20 cellular contexts compared by ENCODE assay signal in genomic region chr7:43631559-43631958, GRCh38. TPM values are rescaled to one million over a fixed set of nuclear protein-coding genes. Genes with fewer than 3 reads are reported as not detected.
DNase-seq lines count a peak whose midpoint lies in the region; ATAC-seq and TF ChIP-seq lines count a peak whose summit lies in the region.
"Had no signal": no experiment of that assay in that cellular context is flagged by ENCODE, and none has a peak within 500 bp of the region (broad histone marks: within the 10 kb centered on the region; RNA-seq: fewer than 3 reads in every experiment).

No MANE protein-coding gene starts in this region.

- H3K4me3 ChIP-seq in CD8-positive, alpha-beta T cell (ENCODE audit: low read depth, low read length) = no peak overlapping the region
- H3K4me3 ChIP-seq in testis = no peak overlapping the region
- H3K4me3 ChIP-seq: body of pancreas, esophagus muscularis mucosa, GM23338, right lobe of liver, transverse colon had no signal

- TF ChIP-seq CTCF in CD8-positive, alpha-beta T cell (IDR thresholded peaks at IDR 0.05) = no peak
- no peak for TF ChIP-seq CTCF in WTC11 (IDR thresholded peaks at IDR 0.05)
- TF ChIP-seq CTCF in testis (IDR thresholded peaks at IDR 0.05) = no peak

- no peaks in the 10 kb centered on the region for H3K9me3 Mint-ChIP-seq in CD8-positive, alpha-beta T cell
- H3K9me3 Mint-ChIP-seq in WTC11 (no peaks in the 10 kb centered on the region), memory B cell (no peaks in the 10 kb centered on the region)
- H3K9me3 Mint-ChIP-seq: GM23338 had no signal

- H3K4me3 Mint-ChIP-seq in CD8-positive, alpha-beta T cell = peak overlapping the region; percentile 59
- H3K4me3 Mint-ChIP-seq in WTC11 (no peak overlapping the region), memory B cell (no peak overlapping the region)
- H3K4me3 Mint-ChIP-seq: GM23338 had no signal

- POLR2A ChIA-PET in CD8-positive, alpha-beta T cell (lab: Charles Lee) = interaction anchor here (1.0 to 1.5 kb wide), 6 partner anchors 9 to 66 kb away, joined by 3 to 6 read pairs (median 4); no protein-coding TSS in a partner anchor
- POLR2A ChIA-PET in WTC11 (lab: Charles Lee) = no interaction called here

- H3K27me3 ChIP-seq in CD8-positive, alpha-beta T cell (ENCODE audit: insufficient read depth, low read length) = no peaks in the 10 kb centered on the region
- no peaks in the 10 kb centered on the region for H3K27me3 ChIP-seq in testis
- H3K27me3 ChIP-seq: BE2C, body of pancreas, esophagus muscularis mucosa, right lobe of liver, transverse colon had no signal

- 91 to 95% methylated on average over 2 of the region's 2 CpGs for WGBS in testis, 2 donors

- H3K27ac ChIP-seq in CD8-positive, alpha-beta T cell (ENCODE audit: low read depth, low read length) = peak overlapping the region; percentile 6
- no peak overlapping the region for H3K27ac ChIP-seq in testis
- H3K27ac ChIP-seq: esophagus muscularis mucosa, right lobe of liver, transverse colon had no signal

- no peak for DNase-seq in CD8-positive, alpha-beta T cell
- DNase-seq in WTC11 (ENCODE audit: low spot score) (no peak), memory B cell (ENCODE audit: low spot score in 2 of 2) (no peak), NAMALWA (ENCODE audit: low spot score) (no peak), NCI-H1417 (lab: John Stamatoyannopoulos, UW) (no peak), NCI-H1417 treated with DMSO at 0.1 percent for 48 hours (lab: John Stamatoyannopoulos, UW) (no peak), testis (no peak)
- DNase-seq: BE2C, body of pancreas, dermis blood vessel endothelial cell, DMS153, IMR-90, NCI-H1048, NCI-H774, nucleus accumbens, right lobe of liver, transverse colon had no signal

- peak overlapping the region; percentile 94 for H3K27ac Mint-ChIP-seq in CD8-positive, alpha-beta T cell
- H3K27ac Mint-ChIP-seq in WTC11 = 0 out of 2 replicates have a peak overlapping the region, but pooled peaks have one; percentile 13
- peak overlapping the region; percentile 72 for H3K27ac Mint-ChIP-seq in memory B cell
- H3K27ac Mint-ChIP-seq: GM23338 had no signal

- intact Hi-C loops in CD8-positive, alpha-beta T cell (cut with DNase I, micrococcal nuclease) = loop anchor here in 1 of 2 experiments (2.0 kb wide), 1 partner anchor 17 kb away; no protein-coding TSS in a partner anchor
- intact Hi-C loops in testis (cut with DNase I; ENCODE audit: low total_unique reads) = no loop called here

- no peak for TF ChIP-seq POLR2A in testis (IDR thresholded peaks at IDR 0.05)

- H3K36me3 ChIP-seq in CD8-positive, alpha-beta T cell (ENCODE audit: insufficient read depth, low read length) = peaks cover 8% of the 10 kb centered on the region
- H3K36me3 ChIP-seq in testis (ENCODE audit: low read depth, missing control alignments) = no peaks in the 10 kb centered on the region

- peak; percentile 47 for ATAC-seq in CD8-positive, alpha-beta T cell
- ATAC-seq in GM19438 (IDR thresholded peaks at IDR 0.05; ENCODE audit: low read depth, unreplicated experiment) = peak; percentile 44
- no peak for ATAC-seq in WTC11
- no peak for ATAC-seq in memory B cell (ENCODE audit: low read depth)
- ATAC-seq: body of pancreas, GM23338, right lobe of liver had no signal

- H3K9me3 ChIP-seq in CD8-positive, alpha-beta T cell (ENCODE audit: low read length) = no peaks in the 10 kb centered on the region
- H3K9me3 ChIP-seq in testis = no peaks in the 10 kb centered on the region
- H3K9me3 ChIP-seq: BE2C, body of pancreas, esophagus muscularis mucosa, right lobe of liver, transverse colon had no signal

- CTCF ChIA-PET in CD8-positive, alpha-beta T cell (lab: Charles Lee) = interaction anchor here (1.0 to 4.9 kb wide), 4 partner anchors 11 to 204 kb away, joined by 3 to 25 read pairs (median 12); partner anchors contain the start of gene STK17A
- CTCF ChIA-PET in WTC11 (lab: Charles Lee) = no interaction called here

- H3K36me3 Mint-ChIP-seq in CD8-positive, alpha-beta T cell = peaks cover 88% of the 10 kb centered on the region
- H3K36me3 Mint-ChIP-seq in WTC11 = peaks cover 66% of the 10 kb centered on the region
- H3K36me3 Mint-ChIP-seq in memory B cell = peaks cover 36% of the 10 kb centered on the region

- H3K4me1 ChIP-seq in CD8-positive, alpha-beta T cell (ENCODE audit: insufficient read depth, low read length) = peaks cover 93% of the 10 kb centered on the region
- H3K4me1 ChIP-seq in testis = no peaks in the 10 kb centered on the region
- H3K4me1 ChIP-seq: BE2C, right lobe of liver had no signal

- H3K27me3 Mint-ChIP-seq in CD8-positive, alpha-beta T cell (ENCODE audit: low read depth) = no peaks in the 10 kb centered on the region
- H3K27me3 Mint-ChIP-seq in WTC11 (ENCODE audit: low read depth) (no peaks in the 10 kb centered on the region), memory B cell (no peaks in the 10 kb centered on the region)

- H3K4me1 Mint-ChIP-seq in CD8-positive, alpha-beta T cell (ENCODE audit: low read depth) = peaks cover 94% of the 10 kb centered on the region
- H3K4me1 Mint-ChIP-seq in WTC11 (no peaks in the 10 kb centered on the region), memory B cell (peaks cover 34% of the 10 kb centered on the region)
- H3K4me1 Mint-ChIP-seq: GM23338 had no signal

TF ChIP-seq in WTC11, 78 proteins besides CTCF, POLR2A, EP300 and RAD21 (continues in another document):
- TF ChIP-seq, protein P1, sequence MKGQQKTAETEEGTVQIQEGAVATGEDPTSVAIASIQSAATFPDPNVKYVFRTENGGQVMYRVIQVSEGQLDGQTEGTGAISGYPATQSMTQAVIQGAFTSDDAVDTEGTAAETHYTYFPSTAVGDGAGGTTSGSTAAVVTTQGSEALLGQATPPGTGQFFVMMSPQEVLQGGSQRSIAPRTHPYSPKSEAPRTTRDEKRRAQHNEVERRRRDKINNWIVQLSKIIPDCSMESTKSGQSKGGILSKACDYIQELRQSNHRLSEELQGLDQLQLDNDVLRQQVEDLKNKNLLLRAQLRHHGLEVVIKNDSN (CRISPR knock-in tag; IDR thresholded peaks at IDR 0.05) = no peak
- TF ChIP-seq SMAD4 (CRISPR knock-in tag; IDR thresholded peaks at IDR 0.05) (no peak), MLX (CRISPR knock-in tag; IDR thresholded peaks at IDR 0.05) (no peak), SMAD3 (CRISPR knock-in tag; IDR thresholded peaks at IDR 0.05; ENCODE audit: borderline replicate concordance) (no peak), NFYB (CRISPR knock-in tag; conservative IDR thresholded peaks at IDR 0.05; ENCODE audit: low read depth) (no peak), NFE2L1 (CRISPR knock-in tag; IDR thresholded peaks at IDR 0.05) (no peak), AR (CRISPR knock-in tag; IDR thresholded peaks at IDR 0.05) (no peak), GTF2I (CRISPR knock-in tag; conservative IDR thresholded peaks at IDR 0.05) (no peak), ETV6 (CRISPR knock-in tag; IDR thresholded peaks at IDR 0.05) (no peak), ATF2 (CRISPR knock-in tag; IDR thresholded peaks at IDR 0.05; ENCODE audit: borderline replicate concordance, low read depth) (no peak), TEAD1 (CRISPR knock-in tag; IDR thresholded peaks at IDR 0.05) (no peak), E2F4 (CRISPR knock-in tag; IDR thresholded peaks at IDR 0.05; ENCODE audit: borderline replicate concordance, low read depth) (no peak)

RNA-seq across cellular contexts. Expression of gene STK17A, which starts 48.7 kb away (rescaled TPM):
- total RNA-seq in CD8-positive, alpha-beta T cell = 100 to 1,000 TPM; 301 to 311 TPM
- 12.2 to 17.6 TPM (median 15.1 TPM) in 3 replicates for total RNA-seq in WTC11 (2021)
- 10 to 100 TPM; 14.8 to 18.8 TPM for total RNA-seq in testis
- 43.2 TPM for polyA plus RNA-seq in testis (ENCODE audit: insufficient read depth, low read depth, low replicate concordance)

Comparison
In these comparisons a context has a peak if more than half of its experiments do, and no peak if none do; other contexts are left out.
1. ATAC-seq: peak in CD8-positive, alpha-beta T cell (single experiment) and GM19438 (single experiment); none in WTC11 (single experiment) and memory B cell (single experiment).
2. H3K27ac Mint-ChIP-seq: peak in every context shown above with its lines; median percentile 94 in CD8-positive, alpha-beta T cell; 72 in memory B cell; 13 in WTC11.
3. RNA of gene STK17A, which starts 48.7 kb away (total RNA-seq): 301 to 311 TPM in CD8-positive, alpha-beta T cell; 14.8 to 18.8 TPM in testis and 12.2 to 17.6 TPM in WTC11; every median in the first group is over 10 times any median in the second.